ENCODE assay signal across 14 cellular contexts in genomic region chr16:76345093-76345735, GRCh38.
DNase-seq lines count a peak whose midpoint lies in the region; ATAC-seq and TF ChIP-seq lines count a peak whose summit lies in the region.
"Had no signal": no experiment of that assay in that cellular context is flagged by ENCODE, and none has a peak within 500 bp of the region (broad histone marks: within the 10 kb centered on the region; RNA-seq: fewer than 3 reads in every experiment).

No MANE protein-coding gene starts in this region.

- DNase-seq in HuH-7 (ENCODE audit: low spot score) (peak; percentile 20), cardiac fibroblast (ENCODE audit: low read depth in 2 of 2) (peak; percentile 91 to 98), left cardiac atrium (peak; percentile 77), posterior vena cava (ENCODE audit: low spot score) (peak; percentile 86), NCI-H1092 treated with DMSO at 0.1 percent for 48 hours (lab: John Stamatoyannopoulos, UW) (no peak), sigmoid colon (no peak)
- DNase-seq: activated CD4-positive, alpha-beta memory T cell treated with anti-CD3 and anti-CD28 coated beads, Interleukin-2, amount 10 ng/mL, durations not matched to agents 7 days and 5 days; AML-193; midbrain; NCI-H2227 treated with DMSO at 0.1 percent for 48 hours; stimulated activated CD4-positive, alpha-beta T cell treated with anti-CD3 and anti-CD28 coated beads, Interleukin-12 subunit alpha, Interleukin-12 subunit beta, amount 100 ng/mL, for 4 hours had no signal

- no peaks in the 10 kb centered on the region for H3K27me3 ChIP-seq in sigmoid colon
- H3K27me3 ChIP-seq: SJSA1 had no signal

- TF ChIP-seq EP300 in sigmoid colon (IDR thresholded peaks at IDR 0.05) = no peak

- ATAC-seq in left cardiac atrium = peak; percentile 96
- ATAC-seq in HG02588 (IDR thresholded peaks at IDR 0.05; ENCODE audit: unreplicated experiment) = no peak
- ATAC-seq in GM21423 (IDR thresholded peaks at IDR 0.05; ENCODE audit: unreplicated experiment) = no peak

- no peak for TF ChIP-seq CTCF in cardiac fibroblast (IDR thresholded peaks at IDR 0.05; ENCODE audit: low read depth, low read length)
- TF ChIP-seq CTCF in sigmoid colon (IDR thresholded peaks at IDR 0.05) = no peak

- no peak for TF ChIP-seq POLR2A in sigmoid colon (IDR thresholded peaks at IDR 0.05)

- WGBS in sigmoid colon, 2 donors = 65 to 79% methylated on average over 3 of the region's 3 CpGs

- H3K4me3 ChIP-seq in cardiac fibroblast (replicated peaks in 1 of 2; ENCODE audit: low read depth in 2 of 2, low read length in 2 of 2) = no peak overlapping the region
- H3K4me3 ChIP-seq in sigmoid colon = no peak overlapping the region
- H3K4me3 ChIP-seq: SJSA1 had no signal

- no peak overlapping the region for H3K27ac ChIP-seq in sigmoid colon
- H3K27ac ChIP-seq: SJSA1 had no signal

- no peaks in the 10 kb centered on the region for H3K9me3 ChIP-seq in sigmoid colon
- H3K9me3 ChIP-seq: SJSA1 had no signal

- H3K4me1 ChIP-seq in sigmoid colon = no peaks in the 10 kb centered on the region
- H3K4me1 ChIP-seq: SJSA1 had no signal

- intact Hi-C loops in left cardiac atrium (cut with DNase I) (no loop called here), posterior vena cava (cut with DNase I) (no loop called here), sigmoid colon (cut with DNase I) (no loop called here)

- no peaks in the 10 kb centered on the region for H3K36me3 ChIP-seq in sigmoid colon
- H3K36me3 ChIP-seq: SJSA1 had no signal

Comparison
In these comparisons a context has a peak if more than half of its experiments do, and no peak if none do; other contexts are left out.
1. DNase-seq: peak in HuH-7 (single experiment), cardiac fibroblast (2 of 2), left cardiac atrium (single experiment) and posterior vena cava (single experiment); none in NCI-H1092 treated with DMSO at 0.1 percent for 48 hours (single experiment) and sigmoid colon (single experiment).
2. ATAC-seq: peak in left cardiac atrium (2 of 2); none in HG02588 (single experiment) and GM21423 (single experiment).